ENCODE assay signal across 19 cellular contexts in genomic region chr7:110373514-110374258, GRCh38.
DNase-seq lines count a peak whose midpoint lies in the region; ATAC-seq and TF ChIP-seq lines count a peak whose summit lies in the region.
"Had no signal": no experiment of that assay in that cellular context is flagged by ENCODE, and none has a peak within 500 bp of the region (broad histone marks: within the 10 kb centered on the region; RNA-seq: fewer than 3 reads in every experiment).

No MANE protein-coding gene starts in this region.

- no peak for TF ChIP-seq CTCF in astrocyte of the spinal cord (IDR thresholded peaks at IDR 0.05; ENCODE audit: low read depth, low read length)

- peaks cover 11% of the 10 kb centered on the region; the same call in 1 of the 2 replicates for H3K4me1 ChIP-seq in HUES64 (ENCODE audit: insufficient read depth, low read length)
- H3K4me1 ChIP-seq: ascending aorta, gastrocnemius medialis, pancreas had no signal

- no peaks in the 10 kb centered on the region for H3K9me3 ChIP-seq in HUES64 (ENCODE audit: insufficient read depth, low read depth, low read length)
- H3K9me3 ChIP-seq: ascending aorta, gastrocnemius medialis, pancreas had no signal

- H3K9ac ChIP-seq in HUES64 (ENCODE audit: low read depth, low read length): no peak overlapping the region

- in situ Hi-C loops in Caki2 (cut with HindIII; ENCODE audit: low pct_unique_long_range_greater_than_20kb, low sequenced_read_pairs): no loop called here
- in situ Hi-C loops in astrocyte of the spinal cord (cut with HindIII; ENCODE audit: low sequenced_read_pairs): no loop called here

- 72% methylated on average over 2 of the region's 2 CpGs for WGBS in HUES64

- H3K27ac ChIP-seq in HUES64 (ENCODE audit: low read depth, low read length): 0 out of 2 replicates have a peak overlapping the region, but pooled peaks have one; percentile 9
- H3K27ac ChIP-seq: ascending aorta, gastrocnemius medialis, pancreas had no signal

- intact Hi-C loops in Right ventricle myocardium inferior (cut with DNase I): no loop called here

- H3K4me3 ChIP-seq in HUES64 (ENCODE audit: low read length) (no peak overlapping the region), astrocyte of the spinal cord (ENCODE audit: low read depth, low read length) (no peak overlapping the region)
- H3K4me3 ChIP-seq: ascending aorta, gastrocnemius medialis, pancreas had no signal

- peak; percentile 84 for DNase-seq in Caki2 (ENCODE audit: low read depth)
- DNase-seq in astrocyte of the spinal cord (ENCODE audit: low read depth, low spot score): peak; percentile 8
- DNase-seq in kidney tubule cell (ENCODE audit: low spot score): peak; percentile 86
- DNase-seq in Right ventricle myocardium inferior (ENCODE audit: missing footprints): no peak
- DNase-seq in islet precursor cell: no peak
- DNase-seq in A172 (ENCODE audit: low spot score): no peak
- DNase-seq: activated CD4-positive, alpha-beta T cell treated with anti-CD3 and anti-CD28 coated beads, Interleukin-2, amount 50 U/mL, for 4 hours; activated naive CD4-positive, alpha-beta T cell treated with anti-CD3 and anti-CD28 coated beads for 36 hours; activated T-cell treated with anti-CD3 and anti-CD28 coated beads for 4 hours; gastrocnemius medialis; Kasumi-1; left ventricle myocardium superior; NCI-H1092 treated with DMSO at 0.1 percent for 48 hours; NCI-H345; pancreas; stimulated activated CD4-positive, alpha-beta T cell treated with anti-CD3 and anti-CD28 coated beads, Interleukin-2, amount 100 ng/mL, for 24 hours had no signal

- no peaks in the 10 kb centered on the region for H3K27me3 ChIP-seq in HUES64 (ENCODE audit: insufficient read depth, low read length)
- H3K27me3 ChIP-seq: ascending aorta, gastrocnemius medialis, pancreas had no signal

- no peaks in the 10 kb centered on the region for H3K36me3 ChIP-seq in HUES64 (ENCODE audit: insufficient read depth, low read length)
- H3K36me3 ChIP-seq: ascending aorta, gastrocnemius medialis, pancreas had no signal

- no peak for ATAC-seq in Right ventricle myocardium inferior
- ATAC-seq in GM18858 (IDR thresholded peaks at IDR 0.05; ENCODE audit: unreplicated experiment): no peak
- ATAC-seq: gastrocnemius medialis, left ventricle myocardium superior, pancreas had no signal

Comparison
In these comparisons a context has a peak if more than half of its experiments do, and no peak if none do; other contexts are left out.
1. DNase-seq: peak in Caki2 (single experiment), astrocyte of the spinal cord (single experiment) and kidney tubule cell (single experiment); none in Right ventricle myocardium inferior (single experiment), islet precursor cell (single experiment) and A172 (single experiment).